In the genomic region with DNA sequence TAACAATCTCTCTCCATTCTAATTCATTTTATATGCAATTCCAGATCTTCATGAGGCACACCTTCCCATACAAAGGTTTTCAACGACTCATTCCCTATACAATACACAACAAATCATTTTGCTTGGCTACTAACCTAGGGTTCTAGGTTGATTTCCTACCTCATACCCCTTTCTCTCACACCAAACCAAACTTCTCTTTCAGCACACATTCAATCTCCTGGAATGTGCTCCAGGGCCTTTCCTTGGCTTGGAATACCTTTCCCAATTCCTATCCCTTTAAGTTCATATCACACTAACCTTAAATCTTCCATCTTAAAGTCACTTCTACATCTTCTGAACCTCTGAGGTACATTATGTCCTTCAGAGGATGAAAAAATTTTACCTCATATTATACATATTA, we compare ENCODE assay signal across 25 cellular contexts. TPM values are rescaled to one million over a fixed set of nuclear protein-coding genes. Genes with fewer than 3 reads are reported as not detected.
DNase-seq lines count a peak whose midpoint lies in the region; ATAC-seq, FAIRE-seq and TF ChIP-seq lines count a peak whose summit lies in the region.
"Had no signal": no experiment of that assay in that cellular context is flagged by ENCODE, and none has a peak within 500 bp of the region (broad histone marks: within the 10 kb centered on the region; RNA-seq: fewer than 3 reads in every experiment).

No MANE protein-coding gene starts in this region.

- no peak overlapping the region for H2BK15ac ChIP-seq in mesendoderm (replicated peaks; ENCODE audit: low read depth)

- H4K5ac ChIP-seq in mesendoderm (ENCODE audit: low read length): no peak overlapping the region

- H3K18ac ChIP-seq in mesendoderm (ENCODE audit: low read length): no peak overlapping the region

- FAIRE-seq in bronchial epithelial cell (lab: Jason Lieb, UNC): no peak

- no peak overlapping the region for H3K4me2 ChIP-seq in mesendoderm (ENCODE audit: low read length)

- no peak for TF ChIP-seq POLR2A in uterus (IDR thresholded peaks at IDR 0.05)

- H3K4me3 ChIP-seq in bronchial epithelial cell (ENCODE audit: low read depth, low read length): no peak overlapping the region
- no peak overlapping the region for H3K4me3 ChIP-seq in mesendoderm (ENCODE audit: low read length)
- H3K4me3 ChIP-seq in uterus: no peak overlapping the region
- H3K4me3 ChIP-seq: ascending aorta, upper lobe of left lung had no signal

- no peaks in the 10 kb centered on the region for H3K36me3 Mint-ChIP-seq in natural killer cell
- H3K36me3 Mint-ChIP-seq in natural killer cell treated with Interleukin-12 subunit alpha and Interleukin-12 subunit beta and Interleukin-15 and Interleukin-18, amount 100 ng/mL, for 72 hours: no peaks in the 10 kb centered on the region

- H3K56ac ChIP-seq in mesendoderm (ENCODE audit: low read length): no peak overlapping the region

- ATAC-seq in natural killer cell: no peak
- no peak for ATAC-seq in natural killer cell treated with Interleukin-12 subunit alpha and Interleukin-12 subunit beta and Interleukin-15 and Interleukin-18, amount 100 ng/mL, for 72 hours
- no peak for ATAC-seq in GM21737 (IDR thresholded peaks at IDR 0.05; ENCODE audit: unreplicated experiment)
- ATAC-seq: activated naive CD4-positive, alpha-beta T cell treated with anti-CD3 and anti-CD28 coated beads, Interleukin-2, amount 50 U/mL, for 72 hours; SK-N-SH treated with all-trans-retinoic acid at 6 μM for 48 hours had no signal

- no peak for TF ChIP-seq CTCF in natural killer cell (IDR thresholded peaks at IDR 0.05)
- TF ChIP-seq CTCF in bronchial epithelial cell (IDR thresholded peaks at IDR 0.05; ENCODE audit: insufficient read depth, low read length, severe bottlenecking): no peak
- no peak for TF ChIP-seq CTCF in uterus (IDR thresholded peaks at IDR 0.05)

- no peaks in the 10 kb centered on the region for H3K9me3 ChIP-seq in uterus
- H3K9me3 ChIP-seq: ascending aorta, upper lobe of left lung had no signal

- WGBS in mesendoderm (ENCODE audit: extremely low coverage, insufficient coverage, low lambda C conversion rate): 100% methylated on average over 1 of the region's 1 CpG

- H3K9me3 Mint-ChIP-seq in natural killer cell: no peaks in the 10 kb centered on the region
- H3K9me3 Mint-ChIP-seq in natural killer cell treated with Interleukin-12 subunit alpha and Interleukin-12 subunit beta and Interleukin-15 and Interleukin-18, amount 100 ng/mL, for 72 hours: no peaks in the 10 kb centered on the region
- H3K9me3 Mint-ChIP-seq: activated naive CD4-positive, alpha-beta T cell treated with anti-CD3 and anti-CD28 coated beads, Interleukin-2, amount 50 U/mL, for 72 hours; activated T-helper 2 cell treated with anti-CD3 and anti-CD28 coated beads, Interferon-gamma antibody, Interleukin-2, Interleukin-4, amounts not matched to agents 10 μg/mL and 5 μg/mL and 100 μg/mL, durations not matched to agents 14 hours and 24 hours and 36 hours; T-helper 2 cell treated with Interferon-gamma antibody and Interleukin-4, amounts not matched to agents 5 μg/mL and 100 μg/mL, for 36 hours had no signal

- H4K8ac ChIP-seq in mesendoderm (ENCODE audit: low read depth, low read length): no peak overlapping the region

- peaks cover 34 to 60% of the 10 kb centered on the region in 2 donors for H3K4me1 Mint-ChIP-seq in natural killer cell
- H3K4me1 Mint-ChIP-seq in natural killer cell treated with Interleukin-12 subunit alpha and Interleukin-12 subunit beta and Interleukin-15 and Interleukin-18, amount 100 ng/mL, for 72 hours (ENCODE audit: low read depth in 2 of 2): peaks cover 27 to 30% of the 10 kb centered on the region in 2 donors

- H3K9ac ChIP-seq in mesendoderm (ENCODE audit: low read length): no peak overlapping the region

- H3K27me3 Mint-ChIP-seq in natural killer cell (ENCODE audit: low read depth in 2 of 2): no peaks in the 10 kb centered on the region
- no peaks in the 10 kb centered on the region for H3K27me3 Mint-ChIP-seq in natural killer cell treated with Interleukin-12 subunit alpha and Interleukin-12 subunit beta and Interleukin-15 and Interleukin-18, amount 100 ng/mL, for 72 hours
- H3K27me3 Mint-ChIP-seq: progenitor cell of endocrine pancreas had no signal

- H3K4me1 ChIP-seq in mesendoderm (ENCODE audit: control insufficient read depth, low read depth, low read length) (no peaks in the 10 kb centered on the region), uterus (peaks cover 4 to 12% of the 10 kb centered on the region in 2 donors)

- H3K23ac ChIP-seq in mesendoderm (ENCODE audit: low read length): no peak overlapping the region

- DNase-seq in natural killer cell (no peak), bronchial epithelial cell (ENCODE audit: low read depth) (peak; percentile 91), mesendoderm (peak; percentile 64), uterus (no peak), islet precursor cell (no peak)
- no peak for DNase-seq in natural killer cell treated with Interleukin-12 subunit alpha and Interleukin-12 subunit beta and Interleukin-15 and Interleukin-18, amount 100 ng/mL, for 72 hours (ENCODE audit: low spot score)
- DNase-seq in stimulated activated naive CD4-positive, alpha-beta T cell (lab: John Stamatoyannopoulos, UW): no peak
- DNase-seq: activated CD4-positive, alpha-beta T cell treated with anti-CD3 and anti-CD28 coated beads, Interleukin-2, amount 50 U/mL, for 1 hour; AML-193; cerebellar nuclear complex; DMS79; H7; hippocampal formation; KG1; NCI-H1694; NCI-H774; upper lobe of left lung had no signal

- no peak overlapping the region for H2BK120ac ChIP-seq in mesendoderm (ENCODE audit: low read depth, low read length)

- intact Hi-C loops in natural killer cell (cut with micrococcal nuclease): loop anchor here (2.0 kb wide), 1 partner anchor 153 kb away; no protein-coding TSS in a partner anchor
- intact Hi-C loops in uterus (cut with DNase I; ENCODE audit: low total_unique reads): no loop called here

- no peak overlapping the region for H2AK5ac ChIP-seq in mesendoderm (ENCODE audit: low read length)

- H3K4ac ChIP-seq in mesendoderm (ENCODE audit: low read depth, low read length): no peak overlapping the region

- no peaks in the 10 kb centered on the region for H3K27me3 ChIP-seq in bronchial epithelial cell (ENCODE audit: control insufficient read depth, insufficient read depth, low read length)
- H3K27me3 ChIP-seq in mesendoderm (ENCODE audit: insufficient read depth, low read length, poor library complexity): no peaks in the 10 kb centered on the region
- no peaks in the 10 kb centered on the region for H3K27me3 ChIP-seq in uterus
- H3K27me3 ChIP-seq: ascending aorta, upper lobe of left lung had no signal

- peak overlapping the region; percentile 96 to 100 for H3K27ac Mint-ChIP-seq in natural killer cell
- peak overlapping the region in 1 of 2 donors; percentile 99 for H3K27ac Mint-ChIP-seq in natural killer cell treated with Interleukin-12 subunit alpha and Interleukin-12 subunit beta and Interleukin-15 and Interleukin-18, amount 100 ng/mL, for 72 hours
- H3K27ac Mint-ChIP-seq: activated naive CD4-positive, alpha-beta T cell treated with anti-CD3 and anti-CD28 coated beads, Interleukin-2, amount 50 U/mL, for 72 hours; activated T-helper 2 cell treated with anti-CD3 and anti-CD28 coated beads, Interferon-gamma antibody, Interleukin-2, Interleukin-4, amounts not matched to agents 10 μg/mL and 5 μg/mL and 100 μg/mL, durations not matched to agents 14 hours and 24 hours and 36 hours; progenitor cell of endocrine pancreas; T-helper 2 cell treated with Interferon-gamma antibody and Interleukin-4, amounts not matched to agents 5 μg/mL and 100 μg/mL, for 36 hours had no signal

- no peak overlapping the region for H2BK5ac ChIP-seq in mesendoderm (ENCODE audit: low read length)

- peaks cover 2% of the 10 kb centered on the region for H3K79me1 ChIP-seq in mesendoderm (ENCODE audit: low read length)

- no peaks in the 10 kb centered on the region for H3K79me2 ChIP-seq in mesendoderm (ENCODE audit: control insufficient read depth, insufficient read depth, low read length)

- no peak overlapping the region for H3K4me3 Mint-ChIP-seq in natural killer cell
- no peak overlapping the region for H3K4me3 Mint-ChIP-seq in natural killer cell treated with Interleukin-12 subunit alpha and Interleukin-12 subunit beta and Interleukin-15 and Interleukin-18, amount 100 ng/mL, for 72 hours
- H3K4me3 Mint-ChIP-seq: T-helper 2 cell treated with Interferon-gamma antibody and Interleukin-4, amounts not matched to agents 5 μg/mL and 100 μg/mL, for 36 hours had no signal

- no peak overlapping the region for H3K27ac ChIP-seq in mesendoderm (ENCODE audit: low read depth, low read length)
- no peak overlapping the region for H3K27ac ChIP-seq in uterus
- H3K27ac ChIP-seq: epithelial cell of prostate had no signal

- H3K36me3 ChIP-seq in bronchial epithelial cell (ENCODE audit: control insufficient read depth, insufficient read depth, low read length) (no peaks in the 10 kb centered on the region), mesendoderm (ENCODE audit: control insufficient read depth, insufficient read depth, low read length) (no peaks in the 10 kb centered on the region), uterus (no peaks in the 10 kb centered on the region)

RNA-seq across cellular contexts. Expression of a gene that starts 38.7 kb away (rescaled TPM):
- total RNA-seq in natural killer cell (10 to 100 TPM; 12.5 to 24.0 (median 15.1) TPM), bronchial epithelial cell (3.6 and 3.9 TPM in 2 replicates), uterus (10 to 100 TPM in 3 of 4 donors, 1 to 10 TPM in 1; 3.8 to 31.5 (median 18.6) TPM)
- total RNA-seq in natural killer cell treated with Interleukin-12 subunit alpha and Interleukin-12 subunit beta and Interleukin-15 and Interleukin-18, amount 100 ng/mL, for 72 hours: 1 to 10 TPM; 8.0 to 9.0 TPM
- polyA plus RNA-seq in mesendoderm (2013, experiment 1 of 2): 6.8 TPM
- polyA plus RNA-seq in mesendoderm (2013, experiment 2 of 2): 6.8 TPM

Comparison
In these comparisons a context has a peak if more than half of its experiments do, and no peak if none do; other contexts are left out.
1. DNase-seq: peak in bronchial epithelial cell (single experiment) and mesendoderm (single experiment); none in natural killer cell (single experiment), natural killer cell treated with Interleukin-12 subunit alpha and Interleukin-12 subunit beta and Interleukin-15 and Interleukin-18, amount 100 ng/mL, for 72 hours (single experiment), uterus (0 of 2), islet precursor cell (single experiment) and stimulated activated naive CD4-positive, alpha-beta T cell (0 of 6).